Comparison of ENCODE assay signal across 8 cellular contexts in genomic region chr15:75732809-75733451, GRCh38. TPM values are rescaled to one million over a fixed set of nuclear protein-coding genes. Genes with fewer than 3 reads are reported as not detected.
DNase-seq lines count a peak whose midpoint lies in the region; ATAC-seq and TF ChIP-seq lines count a peak whose summit lies in the region.

No MANE protein-coding gene starts in this region.

- no peak for TF ChIP-seq POLR2A in NB4 (IDR thresholded peaks at IDR 0.05; ENCODE audit: extremely low read depth, insufficient read length)
- no peak for TF ChIP-seq POLR2A in stomach (IDR thresholded peaks at IDR 0.05)

- no peaks in the 10 kb centered on the region for H3K9me3 Mint-ChIP-seq in memory B cell

- peaks cover 9 to 32% (median 24%) of the 10 kb centered on the region in 4 donors for H3K4me1 ChIP-seq in stomach

- H3K4me3 ChIP-seq in GM12864 (ENCODE audit: low read depth, low read length) (no peak overlapping the region), NB4 (ENCODE audit: low read depth, low read length) (no peak overlapping the region), stomach (no peak overlapping the region)

- ATAC-seq in memory B cell (ENCODE audit: low read depth) (peak; percentile 50), GM18907 (IDR thresholded peaks at IDR 0.05; ENCODE audit: unreplicated experiment) (no peak)

- no peak overlapping the region for H3K4me3 Mint-ChIP-seq in memory B cell

- H3K27me3 ChIP-seq in stomach: peaks cover 0 to 4% (median 0%) of the 10 kb centered on the region in 3 donors

- DNase-seq in A172 (ENCODE audit: low spot score) (peak; percentile 50), GM12864 (ENCODE audit: low read depth) (no peak), NB4 (ENCODE audit: low read depth) (peak; percentile 79), memory B cell (ENCODE audit: low spot score in 2 of 2) (peak in 1 of 2 donors; percentile 68), stomach (peak; percentile 73)
- DNase-seq in activated CD4-positive, CD25-positive, alpha-beta regulatory T cell treated with anti-CD3 and anti-CD28 coated beads, Interleukin-2, amount 50 U/mL, for 72 hours: peak; percentile 59
- DNase-seq in effector CD4-positive, alpha-beta T cell: peak; percentile 31

- intact Hi-C loops in stomach (cut with DNase I; ENCODE audit: low total_unique reads): loop anchor here (10.0 kb wide), 1 partner anchor 72 kb away; no protein-coding TSS in a partner anchor

- TF ChIP-seq CTCF in GM12864 (IDR thresholded peaks at IDR 0.05; ENCODE audit: low read depth, low read length, missing control alignments): peak; percentile 93
- peak; percentile 85 for TF ChIP-seq CTCF in NB4 (IDR thresholded peaks at IDR 0.05; ENCODE audit: low read depth, low read length)
- TF ChIP-seq CTCF in stomach (IDR thresholded peaks at IDR 0.05): peak in 5 of 7 experiments; percentile 75 to 96 (median 87)

- no peaks in the 10 kb centered on the region for H3K36me3 Mint-ChIP-seq in memory B cell

- 26 to 29% (median 26%) methylated on average over 12 of the region's 12 CpGs for WGBS in stomach, 5 donors

- no peak for TF ChIP-seq EP300 in stomach (IDR thresholded peaks at IDR 0.05)

- peaks cover 32% of the 10 kb centered on the region for H3K4me1 Mint-ChIP-seq in memory B cell

- H3K27ac Mint-ChIP-seq in memory B cell: no peak overlapping the region

- H3K27me3 Mint-ChIP-seq in memory B cell: no peaks in the 10 kb centered on the region

- peak overlapping the region in 2 of 5 donors; percentile 22 to 65 for H3K27ac ChIP-seq in stomach

- H3K9me3 ChIP-seq in stomach: no peaks in the 10 kb centered on the region

- H3K36me3 ChIP-seq in stomach: no peaks in the 10 kb centered on the region

RNA-seq across cellular contexts. Expression of gene CSPG4, which starts 20.3 kb away (rescaled TPM):
- total RNA-seq in A172 (2014; rRNA removed; shearing (Covaris generic)): 132 and 171 TPM in 2 replicates
- total RNA-seq in stomach: 10 to 100 TPM; 15.1 to 44.6 (median 28.1) TPM
- polyA plus RNA-seq in stomach: 10 to 100 TPM in 1 of 3 donors, 1 to 10 TPM in 2; 1.8 to 15.5 (median 3.1) TPM
